8 cellular contexts compared by ENCODE assay signal in the genomic region with DNA sequence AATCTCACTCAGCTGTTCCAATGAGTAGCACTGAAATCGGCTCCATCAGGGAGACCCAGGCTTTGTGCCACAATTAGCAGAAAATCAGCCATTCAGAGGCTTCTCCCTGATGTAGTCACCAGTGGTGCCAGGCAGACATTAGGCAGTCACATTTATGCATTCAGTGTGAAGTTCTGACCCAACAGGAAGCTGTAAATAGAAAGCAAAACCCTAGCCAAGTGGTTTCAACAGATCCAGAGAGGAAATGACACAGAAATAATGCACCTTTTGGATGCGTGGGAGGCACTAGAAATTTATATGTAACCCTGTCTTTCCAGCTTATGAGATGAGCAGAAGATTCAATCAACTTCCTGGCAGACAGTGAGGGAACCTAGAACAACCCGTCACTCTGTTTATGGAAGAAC.
DNase-seq lines count a peak whose midpoint lies in the region; ATAC-seq and TF ChIP-seq lines count a peak whose summit lies in the region.

No MANE protein-coding gene starts in this region.

- no peak for TF ChIP-seq CTCF in mesothelial cell of epicardium (IDR thresholded peaks at IDR 0.05; ENCODE audit: unreplicated experiment)

- no peak overlapping the region for H3K27ac Mint-ChIP-seq in mesothelial cell of epicardium

- no peak overlapping the region for H3K4me3 Mint-ChIP-seq in mesothelial cell of epicardium

- no peaks in the 10 kb centered on the region for H3K27me3 ChIP-seq in adipocyte (replicated peaks; ENCODE audit: control insufficient read depth, insufficient read depth, low read length)

- no peak overlapping the region for H3K9ac ChIP-seq in adipocyte (ENCODE audit: low read length)

- ATAC-seq in GM18520 (IDR thresholded peaks at IDR 0.05; ENCODE audit: unreplicated experiment) (peak; percentile 97), HG02973 (IDR thresholded peaks at IDR 0.05; ENCODE audit: unreplicated experiment) (peak; percentile 92), GM19023 (IDR thresholded peaks at IDR 0.05; ENCODE audit: unreplicated experiment) (no peak)

- peaks cover 6% of the 10 kb centered on the region for H3K36me3 ChIP-seq in adipocyte (ENCODE audit: control insufficient read depth, insufficient read depth, low read length, severe bottlenecking)

- H3K36me3 Mint-ChIP-seq in mesothelial cell of epicardium = no peaks in the 10 kb centered on the region

- H3K9me3 ChIP-seq in adipocyte (ENCODE audit: control insufficient read depth, low read length) = no peaks in the 10 kb centered on the region

- no peaks in the 10 kb centered on the region for H3K4me1 Mint-ChIP-seq in mesothelial cell of epicardium

- H3K4me3 ChIP-seq in adipocyte (ENCODE audit: low read length) = no peak overlapping the region

- peaks cover 26% of the 10 kb centered on the region for H3K27me3 Mint-ChIP-seq in mesothelial cell of epicardium (ENCODE audit: low read depth)

- peaks cover 18% of the 10 kb centered on the region for H3K4me1 ChIP-seq in adipocyte (ENCODE audit: control insufficient read depth, insufficient read depth, low read length)

- DNase-seq in adipocyte (ENCODE audit: low read depth) = peak; percentile 67
- DNase-seq in kidney glomerular epithelial cell (lab: John Stamatoyannopoulos, UW) = peak; percentile 44
- DNase-seq in NCI-H1436 treated with DMSO at 0.1 percent for 48 hours (lab: John Stamatoyannopoulos, UW) = no peak
- no peak for DNase-seq in NCI-H187 treated with DMSO at 0.1 percent for 48 hours (lab: John Stamatoyannopoulos, UW)
- no peak for DNase-seq in mesothelial cell of epicardium (ENCODE audit: low spot score in 2 of 2, unreplicated experiment in 2 of 2)

- peaks cover 10% of the 10 kb centered on the region for H3K9me3 Mint-ChIP-seq in mesothelial cell of epicardium

Comparison
In these comparisons a context has a peak if more than half of its experiments do, and no peak if none do; other contexts are left out.
1. DNase-seq: peak in adipocyte (single experiment) and kidney glomerular epithelial cell (single experiment); none in NCI-H1436 treated with DMSO at 0.1 percent for 48 hours (single experiment), NCI-H187 treated with DMSO at 0.1 percent for 48 hours (single experiment) and mesothelial cell of epicardium (0 of 2).